In genomic region chr11:2131371-2132228, GRCh38 we compare ENCODE assay signal across 2 cellular contexts.
TF ChIP-seq lines count a peak whose summit lies in the region.

No MANE protein-coding gene starts in this region.

TF ChIP-seq in GM12891, 5 proteins besides CTCF, POLR2A, EP300 and RAD21:
- TF ChIP-seq POLR2AphosphoS5 (IDR thresholded peaks at IDR 0.05; ENCODE audit: low read depth, low read length) = no peak
- TF ChIP-seq TAF1 (IDR thresholded peaks at IDR 0.05; ENCODE audit: low read depth, low read length) = no peak
- no peak for TF ChIP-seq POU2F2 (IDR thresholded peaks at IDR 0.05; ENCODE audit: low read depth, low read length)
TF ChIP-seq in GM12891: peak in this region for 0.

TF ChIP-seq in endothelial cell of umbilical vein, 7 proteins besides CTCF, POLR2A, EP300 and RAD21:
- no peak for TF ChIP-seq MAX (IDR thresholded peaks at IDR 0.05; ENCODE audit: insufficient read depth, insufficient read length)
- no peak for TF ChIP-seq FOS (IDR thresholded peaks at IDR 0.05; ENCODE audit: borderline replicate concordance, insufficient read depth, low read length)
- no peak for TF ChIP-seq GATA2 (IDR thresholded peaks at IDR 0.05; ENCODE audit: insufficient read depth, insufficient read length, low read depth, low read length)
- no peak for TF ChIP-seq JUN (IDR thresholded peaks at IDR 0.05; ENCODE audit: borderline replicate concordance, insufficient read depth, insufficient read length, low read depth)
- no peak for TF ChIP-seq MYC (IDR thresholded peaks at IDR 0.05; ENCODE audit: low read depth, low read length)
- no peak for TF ChIP-seq EZH2 (IDR thresholded peaks at IDR 0.05; ENCODE audit: borderline replicate concordance, low read depth, low read length, severe bottlenecking)
- TF ChIP-seq POLR2AphosphoS5 (IDR thresholded peaks at IDR 0.05; ENCODE audit: insufficient read depth, low read depth, low read length) = no peak
